8 cellular contexts compared by ENCODE assay signal in the genomic region with DNA sequence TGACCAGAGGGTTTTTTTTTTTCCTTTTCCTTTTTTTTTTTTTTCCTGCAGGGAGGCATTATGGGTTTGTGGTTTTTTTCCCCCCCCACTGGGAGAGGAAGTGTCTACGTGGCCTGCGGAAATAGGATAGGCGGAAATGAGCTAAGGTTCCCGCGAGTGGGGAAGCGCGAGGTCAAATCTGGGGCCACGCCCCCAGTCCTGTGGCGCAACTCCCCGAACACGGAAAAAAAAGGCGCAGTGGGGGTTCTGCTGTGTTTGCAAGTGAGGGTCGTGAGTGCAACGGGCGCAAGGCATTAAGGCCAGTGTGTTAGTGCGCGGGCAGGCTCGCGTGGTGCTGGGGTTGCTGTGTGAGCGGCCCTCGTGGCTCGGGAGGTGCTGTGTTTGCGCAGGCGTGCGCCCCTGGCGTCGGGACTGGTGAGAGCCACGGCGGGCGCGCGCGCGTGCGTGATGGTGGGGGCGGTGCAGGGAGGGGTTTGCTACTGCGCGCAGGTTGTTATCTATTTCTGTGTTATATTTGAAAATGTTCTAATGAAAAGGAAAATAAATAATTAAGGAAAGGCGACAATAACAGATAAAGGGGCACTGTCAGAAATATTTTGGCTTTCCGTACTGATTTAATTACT. TPM values are rescaled to one million over a fixed set of nuclear protein-coding genes. Genes with fewer than 3 reads are reported as not detected.
A peak's percentile ranks its signal among the peaks of the same experiment; 100 is the strongest.
DNase-seq lines count a peak whose midpoint lies in the region; ATAC-seq and TF ChIP-seq lines count a peak whose summit lies in the region.

No MANE protein-coding gene starts in this region.

- H3K9me3 Mint-ChIP-seq in Calu3 (ENCODE audit: low read depth, unreplicated experiment) (no peaks in the 10 kb centered on the region), natural killer cell (no peaks in the 10 kb centered on the region)
- no peaks in the 10 kb centered on the region for H3K9me3 Mint-ChIP-seq in stimulated activated naive B cell treated with anti-CD40 and anti-IgM and Interleukin-4, amounts not matched to agents 10 μg/mL and 1 μg/mL and 100 μg/mL, for 72 hours

- H3K4me2 ChIP-seq in fibroblast of lung (ENCODE audit: extremely low read depth, insufficient read depth, low read length): peak overlapping the region; percentile 28

- H3K4me3 ChIP-seq in HL-60 (replicated peaks; ENCODE audit: insufficient read depth, low read length): peak overlapping the region; percentile 53
- peak overlapping the region; percentile 66 for H3K4me3 ChIP-seq in NT2/D1 (ENCODE audit: insufficient read length, low read depth)
- peak overlapping the region; percentile 69 to 96 (median 70) for H3K4me3 ChIP-seq in fibroblast of lung (replicated peaks in 1 of 4; ENCODE audit: control extremely low read depth in 1 of 4, insufficient read depth in 1 of 4, low read depth in 3 of 4, low read length in 4 of 4)

- H3K9ac ChIP-seq in NT2/D1 (ENCODE audit: insufficient read length, low read depth) (peak overlapping the region; percentile 85), fibroblast of lung (ENCODE audit: insufficient read depth, low read length) (peak overlapping the region; percentile 63)

- H3K4me3 Mint-ChIP-seq in Calu3 (ENCODE audit: low read depth, unreplicated experiment) (no peak overlapping the region), natural killer cell (no peak overlapping the region)
- H3K4me3 Mint-ChIP-seq in stimulated activated naive B cell treated with anti-CD40 and anti-IgM and Interleukin-4, amounts not matched to agents 10 μg/mL and 1 μg/mL and 100 μg/mL, for 72 hours: no peak overlapping the region

- BruUV-seq in Calu3 (replicated peaks; lab: Mats Ljungman, UMichigan): no TSS peak

- peaks cover 28% of the 10 kb centered on the region for H3K79me2 ChIP-seq in fibroblast of lung (ENCODE audit: control insufficient read depth, insufficient read depth, low read length)

- H3K36me3 ChIP-seq in NT2/D1 (ENCODE audit: insufficient read depth, insufficient read length, low read length) (peaks cover 48% of the 10 kb centered on the region), fibroblast of lung (ENCODE audit: control insufficient read depth, insufficient read depth, low read length) (no peaks in the 10 kb centered on the region)

- H3K4me1 ChIP-seq in NT2/D1 (ENCODE audit: insufficient read depth, insufficient read length): no peaks in the 10 kb centered on the region
- H3K4me1 ChIP-seq in fibroblast of lung (ENCODE audit: control insufficient read depth, extremely low read depth, insufficient read depth, low read length): peaks cover 3% of the 10 kb centered on the region

- H3K36me3 Mint-ChIP-seq in Calu3 (ENCODE audit: insufficient read depth, unreplicated experiment): peaks cover 26% of the 10 kb centered on the region
- H3K36me3 Mint-ChIP-seq in natural killer cell: no peaks in the 10 kb centered on the region
- peaks cover 4 to 5% of the 10 kb centered on the region in 2 donors for H3K36me3 Mint-ChIP-seq in stimulated activated naive B cell treated with anti-CD40 and anti-IgM and Interleukin-4, amounts not matched to agents 10 μg/mL and 1 μg/mL and 100 μg/mL, for 72 hours

- intact Hi-C loops in Calu3 (cut with micrococcal nuclease; ENCODE audit: unreplicated experiment): loop anchor here (5.0 kb wide), 2 partner anchors 60 to 155 kb away; a partner anchor contains a TSS
- intact Hi-C loops in natural killer cell (cut with micrococcal nuclease): loop anchor here (2.0 to 5.0 kb wide), 4 partner anchors 155 to 480 kb away; a partner anchor contains a TSS

- H3K27ac ChIP-seq in HL-60 (replicated peaks) (peak overlapping the region; percentile 96), fibroblast of lung (ENCODE audit: insufficient read depth, low read length) (peak overlapping the region; percentile 98)

- H2AFZ ChIP-seq in fibroblast of lung (ENCODE audit: low read length): no peak overlapping the region

- no peaks in the 10 kb centered on the region for H4K20me1 ChIP-seq in fibroblast of lung (ENCODE audit: control insufficient read depth, extremely low read depth, insufficient read depth, low read length)

- H3K27ac Mint-ChIP-seq in Calu3 (ENCODE audit: unreplicated experiment) (no peak overlapping the region), natural killer cell (no peak overlapping the region)
- no peak overlapping the region for H3K27ac Mint-ChIP-seq in stimulated activated naive B cell treated with anti-CD40 and anti-IgM and Interleukin-4, amounts not matched to agents 10 μg/mL and 1 μg/mL and 100 μg/mL, for 72 hours

- H3K27me3 Mint-ChIP-seq in Calu3 (ENCODE audit: unreplicated experiment): no peaks in the 10 kb centered on the region
- no peaks in the 10 kb centered on the region for H3K27me3 Mint-ChIP-seq in natural killer cell (ENCODE audit: low read depth in 2 of 2)
- H3K27me3 Mint-ChIP-seq in stimulated activated naive B cell treated with anti-CD40 and anti-IgM and Interleukin-4, amounts not matched to agents 10 μg/mL and 1 μg/mL and 100 μg/mL, for 72 hours: peaks cover 0 to 4% of the 10 kb centered on the region in 2 donors

- H3K4me1 Mint-ChIP-seq in Calu3 (ENCODE audit: low read depth, unreplicated experiment): peaks cover 7% of the 10 kb centered on the region
- peaks cover 4 to 5% of the 10 kb centered on the region in 2 donors for H3K4me1 Mint-ChIP-seq in natural killer cell
- H3K4me1 Mint-ChIP-seq in stimulated activated naive B cell treated with anti-CD40 and anti-IgM and Interleukin-4, amounts not matched to agents 10 μg/mL and 1 μg/mL and 100 μg/mL, for 72 hours: no peaks in the 10 kb centered on the region

- DNase-seq in Calu3 (peak; percentile 84), GM20000 (ENCODE audit: low spot score) (peak; percentile 50), HL-60 (ENCODE audit: low read depth in 1 of 2, low spot score in 1 of 2) (peak in 1 of 2 experiments; percentile 86), NT2/D1 (ENCODE audit: low read depth, low spot score) (no peak), fibroblast of lung (ENCODE audit: low read depth in 2 of 2) (peak in 1 of 2 donors; percentile 79), natural killer cell (peak; percentile 83)
- DNase-seq in activated T-cell treated with anti-CD3 and anti-CD28 coated beads, Interleukin-2, amount 50 U/mL, for 1 hour: peak; percentile 85
- DNase-seq in stimulated activated naive B cell treated with anti-CD40 and anti-IgM and Interleukin-4, amounts not matched to agents 10 μg/mL and 1 μg/mL and 100 μg/mL, for 72 hours: peak; percentile 78

- H3K9me3 ChIP-seq in NT2/D1 (ENCODE audit: insufficient read depth, low read length) (no peaks in the 10 kb centered on the region; the same call in 1 of the 2 replicates), fibroblast of lung (ENCODE audit: control insufficient read depth, insufficient read depth, low read depth, low read length) (no peaks in the 10 kb centered on the region)

- CTCF ChIA-PET in Calu3 (lab: Charles Lee): interaction anchor here (0.7 to 1.0 kb wide), 6 partner anchors 31 to 1800 kb away, joined by 3 to 6 read pairs (median 3); no protein-coding TSS in a partner anchor

- TF ChIP-seq CTCF in Calu3 (IDR thresholded peaks at IDR 0.05; ENCODE audit: unreplicated experiment) (peak; percentile 26), GM20000 (IDR thresholded peaks at IDR 0.05; ENCODE audit: extremely low read depth, missing control alignments) (no peak), HL-60 (IDR thresholded peaks at IDR 0.05; ENCODE audit: insufficient read depth, low read length) (no peak), fibroblast of lung (conservative IDR thresholded peaks at IDR 0.05 in 1 of 2, IDR thresholded peaks at IDR 0.05 in 1 of 2; ENCODE audit: low read depth in 1 of 2, low read length in 2 of 2) (peak; percentile 29 to 34), natural killer cell (IDR thresholded peaks at IDR 0.05) (peak; percentile 7)

- peak; percentile 63 to 85 (median 68) for ATAC-seq in natural killer cell
- peak; percentile 67 to 75 for ATAC-seq in stimulated activated naive B cell treated with anti-CD40 and anti-IgM and Interleukin-4, amounts not matched to agents 10 μg/mL and 1 μg/mL and 100 μg/mL, for 72 hours (replicated peaks)

- H3K27me3 ChIP-seq in HL-60 (ENCODE audit: insufficient read depth, poor library complexity, severe bottlenecking) (no peaks in the 10 kb centered on the region), NT2/D1 (ENCODE audit: insufficient read depth, insufficient read length) (no peaks in the 10 kb centered on the region), fibroblast of lung (ENCODE audit: control insufficient read depth, insufficient read depth, low read length) (no peaks in the 10 kb centered on the region)

RNA-seq across cellular contexts. Expression of a gene that starts 0.7 kb away (rescaled TPM):
- total RNA-seq in Calu3 (2022) (388 and 438 TPM in 2 replicates), fibroblast of lung (287 and 353 TPM in 2 replicates), natural killer cell (100 to 1,000 TPM; 136 to 227 (median 141) TPM)
- polyA plus RNA-seq in fibroblast of lung: 814 and 948 TPM in 2 replicates
- polyA plus RNA-seq in fibroblast of lung (2012): 416 and 521 TPM in 2 replicates
- 36.2 and 48.1 TPM in 2 replicates for polyA minus RNA-seq in fibroblast of lung (ENCODE audit: low replicate concordance)

RNA-seq across cellular contexts. Expression of a gene that starts 23.5 kb away (rescaled TPM):
- not detected in 2 replicates for total RNA-seq in Calu3 (2022)
- not detected in 2 replicates for total RNA-seq in fibroblast of lung
- 0.10 TPM in 1 of 2 replicates, not detected in the other for polyA plus RNA-seq in fibroblast of lung
- polyA plus RNA-seq in fibroblast of lung (2012): not detected in 2 replicates
- not detected in 2 replicates for polyA minus RNA-seq in fibroblast of lung (ENCODE audit: low replicate concordance)
- total RNA-seq in natural killer cell: not detected

RNA-seq across cellular contexts. Expression of a gene that starts 58.4 kb away (rescaled TPM):
- total RNA-seq in Calu3 (2022) (16.4 and 17.1 TPM in 2 replicates), fibroblast of lung (35.5 and 37.5 TPM in 2 replicates), natural killer cell (1 to 10 TPM; 6.4 to 7.1 (median 6.7) TPM)
- 24.5 and 28.5 TPM in 2 replicates for polyA plus RNA-seq in fibroblast of lung
- 17.5 and 20.2 TPM in 2 replicates for polyA plus RNA-seq in fibroblast of lung (2012)
- polyA minus RNA-seq in fibroblast of lung (ENCODE audit: low replicate concordance): 0.43 and 8.9 TPM in 2 replicates

Comparison
In these comparisons a context has a peak if more than half of its experiments do, and no peak if none do; other contexts are left out.
1. CTCF ChIP-seq: peak in Calu3 (single experiment), fibroblast of lung (2 of 2) and natural killer cell (single experiment); none in GM20000 (single experiment) and HL-60 (single experiment).
2. Peak in every context shown above with its lines, with median percentiles within 50 percentile points of each other: H3K4me3 ChIP-seq.